Comparison of ENCODE assay signal across 22 cellular contexts in the genomic region with DNA sequence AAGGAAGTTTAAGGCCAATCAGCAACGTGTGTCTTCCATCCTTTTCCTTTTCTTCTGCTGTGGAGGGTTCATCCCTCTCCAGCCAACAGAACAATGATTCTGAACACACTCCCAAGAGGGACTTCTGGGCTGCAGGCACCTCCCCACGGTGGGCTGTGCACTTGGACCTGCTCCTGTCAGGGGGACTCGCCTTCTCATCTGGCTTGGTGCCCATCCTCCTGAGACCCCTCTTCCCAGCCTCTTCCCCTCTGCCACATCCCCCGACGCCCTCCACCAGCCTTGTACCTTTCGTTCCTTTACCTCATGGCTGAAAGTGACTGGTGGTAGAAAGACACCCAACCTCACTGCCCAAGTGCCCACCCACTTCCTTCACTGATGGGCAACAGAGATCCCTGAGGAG. TPM values are rescaled to one million over a fixed set of nuclear protein-coding genes. Genes with fewer than 3 reads are reported as not detected.
DNase-seq lines count a peak whose midpoint lies in the region; ATAC-seq lines count a peak whose summit lies in the region.
"Had no signal": no experiment of that assay in that cellular context is flagged by ENCODE, and none has a peak within 500 bp of the region (broad histone marks: within the 10 kb centered on the region; RNA-seq: fewer than 3 reads in every experiment).

No MANE protein-coding gene starts in this region.

- H3K4me1 Mint-ChIP-seq in activated CD8-positive, alpha-beta memory T cell treated with anti-CD3 and anti-CD28 coated beads, Interleukin-2, amount 10 ng/mL, durations not matched to agents 7 days and 5 days, result no peaks in the 10 kb centered on the region
- H3K4me1 Mint-ChIP-seq: CD8-positive, alpha-beta memory T cell had no signal

- WGBS in aorta, 2 donors, result 74 to 75% methylated on average over 6 of the region's 6 CpGs

- H3K4me3 ChIP-seq in aorta (ENCODE audit: low read length in 2 of 2), result no peak overlapping the region
- H3K4me3 ChIP-seq: BLaER1 treated with 17β-estradiol and CSF1 and Interleukin-3, amounts not matched to agents 10 nM and 100 nM; GM12878; GM23338 had no signal

- no peak for ATAC-seq in activated CD8-positive, alpha-beta memory T cell treated with anti-CD3 and anti-CD28 coated beads, Interleukin-2, amount 10 ng/mL, durations not matched to agents 7 days and 5 days
- peak; percentile 19 for ATAC-seq in aorta (ENCODE audit: low FRiP score)
- ATAC-seq: GM12878, GM23338, HCT116 had no signal

- intact Hi-C loops in aorta (cut with DNase I), result no loop called here

- no peak overlapping the region for H3K27ac Mint-ChIP-seq in activated CD8-positive, alpha-beta memory T cell treated with anti-CD3 and anti-CD28 coated beads, Interleukin-2, amount 10 ng/mL, durations not matched to agents 7 days and 5 days
- H3K27ac Mint-ChIP-seq: CD14-positive monocyte; CD4-positive, alpha-beta T cell; CD8-positive, alpha-beta memory T cell; GM23338; H9 had no signal

- no peaks in the 10 kb centered on the region for H3K36me3 ChIP-seq in aorta (ENCODE audit: control insufficient read depth in 1 of 2, insufficient read depth in 2 of 2, low read length in 1 of 2)
- H3K36me3 ChIP-seq: BE2C; BLaER1 treated with 17β-estradiol and CSF1 and Interleukin-3, amounts not matched to agents 10 nM and 100 nM had no signal

- no peaks in the 10 kb centered on the region for H3K36me3 Mint-ChIP-seq in activated CD8-positive, alpha-beta memory T cell treated with anti-CD3 and anti-CD28 coated beads, Interleukin-2, amount 10 ng/mL, durations not matched to agents 7 days and 5 days
- H3K36me3 Mint-ChIP-seq: CD14-positive monocyte; CD8-positive, alpha-beta memory T cell had no signal

- CTCF ChIA-PET in activated CD8-positive, alpha-beta memory T cell treated with anti-CD3 and anti-CD28 coated beads, Interleukin-2, amount 10 ng/mL, durations not matched to agents 7 days and 5 days (lab: Charles Lee), result no interaction called here

- no peaks in the 10 kb centered on the region for H3K9me3 Mint-ChIP-seq in activated CD8-positive, alpha-beta memory T cell treated with anti-CD3 and anti-CD28 coated beads, Interleukin-2, amount 10 ng/mL, durations not matched to agents 7 days and 5 days (ENCODE audit: low read depth)
- H3K9me3 Mint-ChIP-seq: CD14-positive monocyte; CD4-positive, alpha-beta T cell; CD8-positive, alpha-beta memory T cell; GM23338; H9 had no signal

- H3K27ac ChIP-seq in aorta (ENCODE audit: low read depth in 1 of 2, low read length in 2 of 2), result no peak overlapping the region
- H3K27ac ChIP-seq: 22Rv1; BLaER1 treated with 17β-estradiol and CSF1 and Interleukin-3, amounts not matched to agents 10 nM and 100 nM had no signal

- peaks cover 54% of the 10 kb centered on the region for H3K27me3 Mint-ChIP-seq in activated CD8-positive, alpha-beta memory T cell treated with anti-CD3 and anti-CD28 coated beads, Interleukin-2, amount 10 ng/mL, durations not matched to agents 7 days and 5 days

- peak; percentile 11 for DNase-seq in activated CD8-positive, alpha-beta memory T cell treated with anti-CD3 and anti-CD28 coated beads, Interleukin-2, amount 10 ng/mL, durations not matched to agents 7 days and 5 days
- DNase-seq in activated CD8-positive, alpha-beta memory T cell treated with anti-CD3 and anti-CD28 coated beads for 24 hours, result no peak
- peak; percentile 33 for DNase-seq in islet precursor cell
- DNase-seq in aorta, result no peak
- DNase-seq in SW480 (ENCODE audit: low spot score), result no peak
- DNase-seq in NCI-H1048 (lab: John Stamatoyannopoulos, UW), result no peak
- DNase-seq: AML-193; BE2C; CD4-positive, alpha-beta T cell; CD8-positive, alpha-beta memory T cell; DMS 273 treated with DMSO at 0.1 percent for 48 hours; DMS79; EL; GDM1; H9 had no signal

- H3K4me1 ChIP-seq in aorta (ENCODE audit: control insufficient read depth in 1 of 2, insufficient read depth in 2 of 2, low read length in 2 of 2), result no peaks in the 10 kb centered on the region
- H3K4me1 ChIP-seq: BE2C; BLaER1 treated with 17β-estradiol and CSF1 and Interleukin-3, amounts not matched to agents 10 nM and 100 nM had no signal

- peaks cover 2% of the 10 kb centered on the region for H3K9me3 ChIP-seq in aorta (ENCODE audit: control insufficient read depth, low read length)
- H3K9me3 ChIP-seq: BE2C; BLaER1 treated with 17β-estradiol and CSF1 and Interleukin-3, amounts not matched to agents 10 nM and 100 nM had no signal

- H3K27me3 ChIP-seq in aorta (ENCODE audit: control insufficient read depth in 1 of 2, insufficient read depth in 2 of 2, low read length in 1 of 2), result no peaks in the 10 kb centered on the region
- H3K27me3 ChIP-seq: BLaER1 treated with 17β-estradiol and CSF1 and Interleukin-3, amounts not matched to agents 10 nM and 100 nM had no signal

- no peak overlapping the region for H3K4me3 Mint-ChIP-seq in activated CD8-positive, alpha-beta memory T cell treated with anti-CD3 and anti-CD28 coated beads, Interleukin-2, amount 10 ng/mL, durations not matched to agents 7 days and 5 days
- H3K4me3 Mint-ChIP-seq: CD14-positive monocyte; CD4-positive, alpha-beta T cell; CD8-positive, alpha-beta memory T cell; GM23338; H9 had no signal

RNA-seq across cellular contexts. Expression of gene SLAMF9, which starts 26.0 kb away (rescaled TPM):
- not detected for total RNA-seq in activated CD8-positive, alpha-beta memory T cell treated with anti-CD3 and anti-CD28 coated beads, Interleukin-2, amount 10 ng/mL, durations not matched to agents 7 days and 5 days
- not detected for total RNA-seq in aorta
- not detected for polyA plus RNA-seq in aorta
- total RNA-seq: CD4-positive, alpha-beta T cell; CD8-positive, alpha-beta memory T cell; GM12878; GM23338; H4; H9 had no signal
- polyA plus RNA-seq: CD14-positive monocyte; CD8-positive, alpha-beta memory T cell; GM12878; GM23338 had no signal

RNA-seq across cellular contexts. Expression of gene IGSF9, which starts 34.7 kb away (rescaled TPM):
- total RNA-seq in activated CD8-positive, alpha-beta memory T cell treated with anti-CD3 and anti-CD28 coated beads, Interleukin-2, amount 10 ng/mL, durations not matched to agents 7 days and 5 days, result not detected
- total RNA-seq in aorta, result under 1 TPM in 1 of 2 donors, not detected in 1; 0.30 TPM
- polyA plus RNA-seq in aorta, result 1 to 10 TPM in 1 of 2 donors, under 1 TPM in 1; 0.05 to 1.0 TPM
- total RNA-seq: CD4-positive, alpha-beta T cell; GM12878 had no signal
- polyA plus RNA-seq: CD14-positive monocyte; CD8-positive, alpha-beta memory T cell had no signal

RNA-seq across cellular contexts. Expression of gene PIGM, which starts 51.7 kb away (rescaled TPM):
- 1 to 10 TPM; 5.3 to 5.9 TPM for total RNA-seq in activated CD8-positive, alpha-beta memory T cell treated with anti-CD3 and anti-CD28 coated beads, Interleukin-2, amount 10 ng/mL, durations not matched to agents 7 days and 5 days
- 1 to 10 TPM; 5.3 to 6.7 TPM for total RNA-seq in aorta
- 1 to 10 TPM; 1.3 to 3.6 TPM for polyA plus RNA-seq in aorta

RNA-seq across cellular contexts. Expression of gene TAGLN2, which starts 54.8 kb away (rescaled TPM):
- total RNA-seq in activated CD8-positive, alpha-beta memory T cell treated with anti-CD3 and anti-CD28 coated beads, Interleukin-2, amount 10 ng/mL, durations not matched to agents 7 days and 5 days, result 100 to 1,000 TPM; 479 to 513 TPM
- 100 to 1,000 TPM; 316 to 350 TPM for total RNA-seq in aorta
- 100 to 1,000 TPM; 349 to 383 TPM for polyA plus RNA-seq in aorta

Comparison
In these comparisons a context has a peak if more than half of its experiments do, and no peak if none do; other contexts are left out.
1. DNase-seq: peak in activated CD8-positive, alpha-beta memory T cell treated with anti-CD3 and anti-CD28 coated beads, Interleukin-2, amount 10 ng/mL, durations not matched to agents 7 days and 5 days (single experiment) and islet precursor cell (single experiment); none in activated CD8-positive, alpha-beta memory T cell treated with anti-CD3 and anti-CD28 coated beads for 24 hours (single experiment), aorta (0 of 2), SW480 (single experiment) and NCI-H1048 (single experiment).